Comparison of ENCODE assay signal across 17 cellular contexts in genomic region chr6:80991316-80991715, GRCh38.
DNase-seq lines count a peak whose midpoint lies in the region; TF ChIP-seq lines count a peak whose summit lies in the region.
"Had no signal": no experiment of that assay in that cellular context is flagged by ENCODE, and none has a peak within 500 bp of the region (broad histone marks: within the 10 kb centered on the region; RNA-seq: fewer than 3 reads in every experiment).

No MANE protein-coding gene starts in this region.

- no peaks in the 10 kb centered on the region for H3K27me3 Mint-ChIP-seq in endodermal cell (ENCODE audit: insufficient read depth)
- H3K27me3 Mint-ChIP-seq: CD4-positive, CD25-positive, alpha-beta regulatory T cell; CD8-positive, alpha-beta memory T cell had no signal

- dilution Hi-C loops in mammary epithelial cell (cut with HindIII; ENCODE audit: low sequenced_read_pairs) = no loop called here

- H3K9me3 ChIP-seq in endodermal cell (ENCODE audit: control insufficient read depth, low read length) (peaks cover 21% of the 10 kb centered on the region), mammary epithelial cell (replicated peaks; ENCODE audit: insufficient read depth, low read length) (no peaks in the 10 kb centered on the region)
- H3K9me3 ChIP-seq: A549, BE2C had no signal

- no peak overlapping the region for H3K9ac ChIP-seq in endodermal cell (ENCODE audit: extremely low read depth, low read length, poor library complexity, severe bottlenecking)
- no peak overlapping the region for H3K9ac ChIP-seq in mammary epithelial cell (ENCODE audit: insufficient read depth, low read length)

- H3K4me2 ChIP-seq in mammary epithelial cell (ENCODE audit: insufficient read depth, low read depth, low read length) = no peak overlapping the region
- H3K4me2 ChIP-seq: A549 had no signal

- H3K36me3 Mint-ChIP-seq in endodermal cell (ENCODE audit: low read depth) = no peaks in the 10 kb centered on the region
- H3K36me3 Mint-ChIP-seq: CD4-positive, CD25-positive, alpha-beta regulatory T cell; CD8-positive, alpha-beta memory T cell had no signal

- WGBS in endodermal cell (ENCODE audit: insufficient coverage in 1 of 2, insufficient read length in 1 of 2), 2 experiments = 52% methylated on average over 2 of the region's 2 CpGs; no CpG with 5 or more reads in 1 of the 2 experiments
- WGBS in mammary epithelial cell (ENCODE audit: low coverage, missing lambda C conversion rate) = 50% methylated on average over 2 of the region's 2 CpGs

- H3K9me3 Mint-ChIP-seq in endodermal cell = peaks cover 7% of the 10 kb centered on the region

- BruUV-seq in mammary epithelial cell (replicated peaks; lab: Mats Ljungman, UMichigan) = no TSS peak

- H3K4me3 Mint-ChIP-seq in endodermal cell = no peak overlapping the region
- H3K4me3 Mint-ChIP-seq: CD4-positive, CD25-positive, alpha-beta regulatory T cell; CD8-positive, alpha-beta memory T cell; H9 had no signal

- H4K20me1 ChIP-seq in mammary epithelial cell (ENCODE audit: insufficient read depth, low read length) = no peaks in the 10 kb centered on the region

- TF ChIP-seq CTCF in endodermal cell (conservative IDR thresholded peaks at IDR 0.05) (no peak), retinal pigment epithelial cell (conservative IDR thresholded peaks at IDR 0.05; ENCODE audit: low read depth, low read length) (no peak), mammary epithelial cell (conservative IDR thresholded peaks at IDR 0.05 in 1 of 2, IDR thresholded peaks at IDR 0.05 in 1 of 2; ENCODE audit: extremely low read depth in 1 of 2, insufficient read depth in 1 of 2, low read depth in 1 of 2, low read length in 2 of 2) (no peak)

- CTCF ChIA-PET in mammary epithelial cell (lab: Charles Lee; ENCODE audit: low non-redundant PET) = no interaction called here

- H3K36me3 ChIP-seq in endodermal cell (ENCODE audit: control insufficient read depth, insufficient read depth, low read length) = no peaks in the 10 kb centered on the region
- no peaks in the 10 kb centered on the region for H3K36me3 ChIP-seq in mammary epithelial cell (ENCODE audit: insufficient read depth, low read length)
- H3K36me3 ChIP-seq: BE2C had no signal

- H3K27ac ChIP-seq in endodermal cell (ENCODE audit: low read depth, low read length) = no peak overlapping the region
- no peak overlapping the region for H3K27ac ChIP-seq in mammary epithelial cell (ENCODE audit: insufficient read depth, low read depth, low read length)
- H3K27ac ChIP-seq: 22Rv1, A549 had no signal

- intact Hi-C loops in mammary epithelial cell (cut with micrococcal nuclease) = no loop called here

- H3K27me3 ChIP-seq in endodermal cell (ENCODE audit: control insufficient read depth, insufficient read depth, low read length, poor library complexity, severe bottlenecking) (no peaks in the 10 kb centered on the region), mammary epithelial cell (ENCODE audit: insufficient read depth, low read length) (no peaks in the 10 kb centered on the region)
- H3K27me3 ChIP-seq: BE2C had no signal

- no peaks in the 10 kb centered on the region for H3K79me2 ChIP-seq in mammary epithelial cell (ENCODE audit: insufficient read depth, low read length)

- H3K27ac Mint-ChIP-seq in endodermal cell = peak overlapping the region; percentile 6
- H3K27ac Mint-ChIP-seq: CD4-positive, CD25-positive, alpha-beta regulatory T cell; CD8-positive, alpha-beta memory T cell had no signal

- in situ Hi-C loops in mammary epithelial cell (cut with MboI; ENCODE audit: low sequenced_read_pairs in 2 of 2) = no loop called here

- peaks cover 7% of the 10 kb centered on the region for H3K4me1 Mint-ChIP-seq in endodermal cell
- H3K4me1 Mint-ChIP-seq: CD4-positive, CD25-positive, alpha-beta regulatory T cell; CD8-positive, alpha-beta memory T cell had no signal

- H3K4me1 ChIP-seq in endodermal cell (ENCODE audit: control insufficient read depth, insufficient read depth, low read length) = peaks cover 4% of the 10 kb centered on the region
- no peaks in the 10 kb centered on the region for H3K4me1 ChIP-seq in mammary epithelial cell (ENCODE audit: insufficient read depth, low read length)
- H3K4me1 ChIP-seq: A549, BE2C had no signal

- H3K4me3 ChIP-seq in endodermal cell (ENCODE audit: low read length) (no peak overlapping the region), retinal pigment epithelial cell (ENCODE audit: low read length) (no peak overlapping the region), mammary epithelial cell (replicated peaks in 1 of 3; ENCODE audit: insufficient read depth in 1 of 3, low read depth in 2 of 3, low read length in 3 of 3) (no peak overlapping the region)
- H3K4me3 ChIP-seq: A549, GM12878 had no signal

- DNase-seq in NCI-H82 (lab: John Stamatoyannopoulos, UW) (peak; percentile 2), NCI-H82 treated with DMSO at 0.1 percent for 48 hours (lab: John Stamatoyannopoulos, UW; ENCODE audit: unreplicated experiment) (no peak), endodermal cell (no peak), retinal pigment epithelial cell (ENCODE audit: low read depth) (peak; percentile 86), mammary epithelial cell (no peak), GDM1 (lab: John Stamatoyannopoulos, UW) (no peak)
- no peak for DNase-seq in activated naive CD4-positive, alpha-beta T cell treated with anti-CD3 and anti-CD28 coated beads, Interleukin-2, amount 50 U/mL, for 16 hours
- DNase-seq: BE2C; C1 segment of cervical spinal cord; CD4-positive, CD25-positive, alpha-beta regulatory T cell; CD8-positive, alpha-beta memory T cell; COR-L47; H9; KG1 had no signal

- no peak overlapping the region for H2AFZ ChIP-seq in mammary epithelial cell (ENCODE audit: low read depth, low read length)

Comparison
In these comparisons a context has a peak if more than half of its experiments do, and no peak if none do; other contexts are left out.
1. DNase-seq: peak in NCI-H82 (single experiment) and retinal pigment epithelial cell (single experiment); none in NCI-H82 treated with DMSO at 0.1 percent for 48 hours (single experiment), endodermal cell (single experiment), activated naive CD4-positive, alpha-beta T cell treated with anti-CD3 and anti-CD28 coated beads, Interleukin-2, amount 50 U/mL, for 16 hours (single experiment), mammary epithelial cell (single experiment) and GDM1 (single experiment).